8 cellular contexts compared by ENCODE assay signal in the genomic region with DNA sequence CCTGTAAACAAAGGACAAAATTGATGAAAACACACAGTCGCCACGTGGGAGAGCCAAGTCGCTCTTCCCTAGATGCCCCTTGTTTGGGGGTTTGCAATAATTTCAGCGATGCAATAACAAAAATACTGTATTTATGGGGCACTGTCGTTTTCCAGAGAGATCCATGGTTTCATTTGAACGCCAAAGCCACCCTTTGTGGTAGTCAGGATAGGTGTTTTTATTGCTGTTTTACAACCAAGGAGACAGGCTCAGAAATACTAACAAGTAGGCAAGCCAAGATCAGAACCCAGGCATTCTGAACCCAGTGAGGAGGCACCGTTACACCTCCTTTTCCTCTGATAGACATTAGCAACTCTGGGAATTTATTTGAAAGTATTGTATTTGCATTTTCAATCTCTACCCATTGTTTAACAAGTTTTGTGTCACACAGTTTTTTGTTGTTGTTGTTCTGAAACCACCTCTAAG. TPM values are rescaled to one million over a fixed set of nuclear protein-coding genes. Genes with fewer than 3 reads are reported as not detected.
DNase-seq lines count a peak whose midpoint lies in the region; ATAC-seq and TF ChIP-seq lines count a peak whose summit lies in the region.

No MANE protein-coding gene starts in this region.

- TF ChIP-seq CTCF in GM12875 (IDR thresholded peaks at IDR 0.05; ENCODE audit: borderline replicate concordance, insufficient read depth, low read depth, low read length) = no peak
- no peak for TF ChIP-seq CTCF in RWPE1 (conservative IDR thresholded peaks at IDR 0.05; ENCODE audit: low read depth)
- TF ChIP-seq CTCF in esophagus muscularis mucosa (IDR thresholded peaks at IDR 0.05) = no peak
- TF ChIP-seq CTCF in psoas muscle (IDR thresholded peaks at IDR 0.05) = no peak

- no peak for TF ChIP-seq EP300 in esophagus muscularis mucosa (IDR thresholded peaks at IDR 0.05)

- no peaks in the 10 kb centered on the region for H3K36me3 ChIP-seq in esophagus muscularis mucosa
- peaks cover 0 to 7% of the 10 kb centered on the region in 2 donors for H3K36me3 ChIP-seq in psoas muscle (ENCODE audit: insufficient read depth in 1 of 2, low read depth in 1 of 2)

- H3K4me1 ChIP-seq in esophagus muscularis mucosa (peaks cover 25 to 40% (median 38%) of the 10 kb centered on the region in 4 donors), psoas muscle (peaks cover 27% of the 10 kb centered on the region)

- H3K4me3 ChIP-seq in GM12875 (ENCODE audit: low read depth, low read length) (peak overlapping the region; percentile 77), esophagus muscularis mucosa (peak overlapping the region; percentile 92 to 97 (median 95)), psoas muscle (peak overlapping the region; percentile 95)

- H3K27ac ChIP-seq in RWPE1 = peak overlapping the region; percentile 86
- H3K27ac ChIP-seq in esophagus muscularis mucosa (replicated peaks in 1 of 4) = peak overlapping the region; percentile 97 to 99 (median 98)
- peak overlapping the region; percentile 97 for H3K27ac ChIP-seq in psoas muscle

- POLR2A ChIA-PET in RWPE1 (lab: Yijun Ruan, JAX; ENCODE audit: low non-redundant PET) = no interaction called here

- WGBS in esophagus muscularis mucosa = 6% methylated on average over 7 of the region's 7 CpGs
- 5 to 7% (median 5%) methylated on average over 7 of the region's 7 CpGs for WGBS in psoas muscle, 3 donors

- H3K27me3 ChIP-seq in esophagus muscularis mucosa = no peaks in the 10 kb centered on the region
- H3K27me3 ChIP-seq in psoas muscle (ENCODE audit: insufficient read depth in 3 of 3, low read length in 2 of 3) = no peaks in the 10 kb centered on the region

- H3K9me3 ChIP-seq in esophagus muscularis mucosa (no peaks in the 10 kb centered on the region), psoas muscle (peaks cover 6% of the 10 kb centered on the region)

- DNase-seq in RWPE1 (ENCODE audit: low spot score) = no peak
- no peak for DNase-seq in esophagus muscularis mucosa (ENCODE audit: extremely low spot score)
- no peak for DNase-seq in psoas muscle
- no peak for DNase-seq in effector CD4-positive, alpha-beta T cell

- no peak for ATAC-seq in psoas muscle
- ATAC-seq in HG02798 (IDR thresholded peaks at IDR 0.05; ENCODE audit: poor library complexity, unreplicated experiment) = no peak
- ATAC-seq in GM21723 (IDR thresholded peaks at IDR 0.05; ENCODE audit: unreplicated experiment) = no peak
- ATAC-seq in HG02610 (IDR thresholded peaks at IDR 0.05; ENCODE audit: unreplicated experiment) = no peak

- TF ChIP-seq POLR2A in esophagus muscularis mucosa (IDR thresholded peaks at IDR 0.05; ENCODE audit: low read depth) = no peak

- intact Hi-C loops in esophagus muscularis mucosa (cut with DNase I) = loop anchor here (5.0 kb wide), 1 partner anchor 126 kb away; the partner anchor contains the start of genes GON7 and UBR7
- intact Hi-C loops in psoas muscle (cut with DNase I) = loop anchor here (10.0 kb wide), 2 partner anchors 129 to 219 kb away; partner anchors contain the start of genes GON7 (in 1 of the 2), ITPK1 (in 1 of the 2) and UBR7 (in 1 of the 2)

- CTCF ChIA-PET in RWPE1 (lab: Yijun Ruan, JAX) = interaction anchor here (1.2 kb wide), 1 partner anchor 14 kb away, joined by 3 read pairs; the partner anchor contains the start of gene COX8C

RNA-seq across cellular contexts. Expression of gene BTBD7, which starts 0.8 kb away (rescaled TPM):
- total RNA-seq in esophagus muscularis mucosa (10 to 100 TPM; 28.8 to 35.7 (median 30.1) TPM), psoas muscle (10 to 100 TPM; 18.9 to 24.9 (median 22.6) TPM)
- 10 to 100 TPM in 1 of 3 donors, 1 to 10 TPM in 2; 6.0 to 13.3 (median 6.9) TPM for polyA plus RNA-seq in psoas muscle

RNA-seq across cellular contexts. Expression of gene COX8C, which starts 13.3 kb away (rescaled TPM):
- total RNA-seq in esophagus muscularis mucosa = not detected
- under 1 TPM in 1 of 4 donors, not detected in 3; 0.54 TPM for total RNA-seq in psoas muscle
- under 1 TPM in 1 of 3 donors, not detected in 2; 0.35 TPM for polyA plus RNA-seq in psoas muscle
